ENCODE assay signal across 8 cellular contexts in the genomic region with DNA sequence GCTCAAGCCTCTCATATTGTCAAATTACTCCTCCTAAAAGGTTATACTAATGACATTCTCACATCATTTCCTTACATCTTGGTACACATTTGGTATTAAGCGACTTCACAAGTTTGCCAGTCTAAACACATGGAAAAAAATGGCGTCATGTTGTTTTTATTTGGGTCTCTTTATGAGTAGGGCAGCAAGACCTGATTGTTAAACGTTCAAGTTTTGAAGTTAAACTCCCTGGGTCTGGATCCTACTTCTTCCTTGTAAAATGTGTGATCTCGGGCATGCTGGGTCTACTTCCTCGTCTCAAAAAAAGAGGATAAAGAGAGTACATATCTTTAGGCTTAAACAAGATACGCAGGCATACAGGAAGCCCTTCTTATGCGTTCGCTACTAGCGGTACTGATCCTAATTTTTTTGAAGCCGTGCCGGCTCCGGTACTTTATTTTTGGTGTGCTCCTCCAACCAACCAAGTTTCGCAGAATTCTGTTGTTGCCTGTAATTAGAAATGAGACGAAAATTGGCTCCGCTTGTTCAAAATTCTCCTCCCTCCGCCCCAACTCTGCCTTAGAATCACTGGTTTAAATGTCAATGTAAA. TPM values are rescaled to one million over a fixed set of nuclear protein-coding genes. Genes with fewer than 3 reads are reported as not detected.
A peak's percentile ranks its signal among the peaks of the same experiment; 100 is the strongest.
DNase-seq lines count a peak whose midpoint lies in the region; ATAC-seq, FAIRE-seq and TF ChIP-seq lines count a peak whose summit lies in the region.

No MANE protein-coding gene starts in this region.

- H2AFZ ChIP-seq in OCI-LY7 (ENCODE audit: low read length) (peak overlapping the region; percentile 85), H1 (ENCODE audit: low read length) (peak overlapping the region; percentile 18)

- H3K9me2 ChIP-seq in OCI-LY7 (ENCODE audit: insufficient read depth, low read length) = no peaks in the 10 kb centered on the region

- H3K4me1 ChIP-seq in OCI-LY7 (ENCODE audit: insufficient read depth, low read length, poor library complexity, severe bottlenecking) (peaks cover 20% of the 10 kb centered on the region), H1 (replicated peaks in 1 of 4; ENCODE audit: control insufficient read depth in 3 of 4, insufficient read depth in 4 of 4, low read length in 3 of 4) (peaks cover 0 to 4% (median 0%) of the 10 kb centered on the region in 4 experiments; a peak in 2 of 7 replicates), mucosa of descending colon (ENCODE audit: low read depth) (peaks cover 22% of the 10 kb centered on the region)

- H2BK20ac ChIP-seq in H1 (ENCODE audit: low read length) = no peak overlapping the region

- no peak overlapping the region for H2AK5ac ChIP-seq in H1 (ENCODE audit: low read depth, low read length)

- no peak overlapping the region for H3K23ac ChIP-seq in H1 (ENCODE audit: insufficient read length)

- no peaks in the 10 kb centered on the region for H3K27me3 ChIP-seq in H1 (replicated peaks in 1 of 4; ENCODE audit: control insufficient read depth in 3 of 4, extremely low read depth in 1 of 4, insufficient read depth in 3 of 4, low read length in 3 of 4)

- TF ChIP-seq POLR2A in H1 (IDR thresholded peaks at IDR 0.05; ENCODE audit: control extremely low read depth in 1 of 2, low read depth in 2 of 2, low read length in 2 of 2) = no peak

- TF ChIP-seq EP300 in H1 (IDR thresholded peaks at IDR 0.05; ENCODE audit: borderline replicate concordance in 1 of 2, low read depth in 2 of 2, low read length in 2 of 2) = no peak

- H3K4me2 ChIP-seq in OCI-LY7 (ENCODE audit: low read length) (peak overlapping the region; percentile 69), H1 (ENCODE audit: insufficient read depth in 1 of 2, low read depth in 2 of 2, low read length in 2 of 2) (peak overlapping the region; percentile 82 to 92)

- H3K18ac ChIP-seq in H1 (ENCODE audit: extremely low read depth, low read length) = no peak overlapping the region; the same call in 1 of the 2 replicates

- no peak overlapping the region for H2BK120ac ChIP-seq in H1 (replicated peaks; ENCODE audit: low read depth, low read length)

- H2BK5ac ChIP-seq in H1 (ENCODE audit: low read depth, low read length) = peak overlapping the region; percentile 12; the same call in 1 of the 2 replicates

- H3K79me2 ChIP-seq in OCI-LY7 (ENCODE audit: insufficient read depth, low read depth, low read length) = peaks cover 31% of the 10 kb centered on the region
- peaks cover 9 to 28% of the 10 kb centered on the region in 2 experiments; a peak in 3 of 4 replicates for H3K79me2 ChIP-seq in H1 (ENCODE audit: control insufficient read depth in 1 of 2, insufficient read depth in 2 of 2, low read length in 2 of 2)

- TF ChIP-seq CTCF in OCI-LY7 (conservative IDR thresholded peaks at IDR 0.05; ENCODE audit: low read length) (no peak), H1 (IDR thresholded peaks at IDR 0.05; ENCODE audit: control extremely low read depth in 1 of 3, insufficient read depth in 1 of 3, low read depth in 1 of 3, low read length in 3 of 3) (no peak), mucosa of descending colon (IDR thresholded peaks at IDR 0.05) (no peak)

- POLR2A ChIA-PET in OCI-LY7 (lab: Charles Lee) = no interaction called here
- POLR2A ChIA-PET in H1 (lab: Charles Lee; ENCODE audit: partially characterized antibody) = interaction anchor here (0.7 to 1.3 kb wide), 7 partner anchors 9 to 114 kb away, joined by 3 to 8 read pairs (median 5); a partner anchor contains a TSS

- H3K4me3 ChIP-seq in OCI-LY7 (ENCODE audit: low read depth, low read length, poor library complexity, severe bottlenecking) (peak overlapping the region; percentile 90), H1 (ENCODE audit: extremely low read depth in 1 of 4, insufficient read depth in 2 of 4, low read depth in 3 of 4, low read length in 4 of 4) (peak overlapping the region; percentile 79 to 87 (median 83)), mucosa of descending colon (peak overlapping the region; percentile 50)

- BruUV-seq in OCI-LY7 (replicated peaks; lab: Mats Ljungman, UMichigan) = TSS peak; percentile 97

- H2BK12ac ChIP-seq in H1 (ENCODE audit: low read depth, low read length) = no peak overlapping the region

- peaks cover 5% of the 10 kb centered on the region; the same call in 1 of the 2 replicates for H3K36me3 ChIP-seq in OCI-LY7 (ENCODE audit: insufficient read depth, low read length)
- H3K36me3 ChIP-seq in H1 (ENCODE audit: control insufficient read depth in 2 of 4, insufficient read depth in 4 of 4, low read length in 3 of 4) = no peaks in the 10 kb centered on the region
- H3K36me3 ChIP-seq in mucosa of descending colon (ENCODE audit: low read depth) = no peaks in the 10 kb centered on the region

- no peak for TF ChIP-seq RAD21 in H1 (IDR thresholded peaks at IDR 0.05 in 1 of 2, conservative IDR thresholded peaks at IDR 0.05 in 1 of 2; ENCODE audit: low read depth in 2 of 2, low read length in 2 of 2)

- peak overlapping the region; percentile 91 to 97 (median 92) for H3K9ac ChIP-seq in H1 (replicated peaks in 1 of 4; ENCODE audit: extremely low read depth in 1 of 4, low read depth in 3 of 4, low read length in 3 of 4)

- peak overlapping the region; percentile 80 for H3K27ac ChIP-seq in OCI-LY7 (ENCODE audit: low read depth, low read length, poor library complexity, severe bottlenecking)
- H3K27ac ChIP-seq in H1 (ENCODE audit: low read depth, low read length) = peak overlapping the region; percentile 90

- no peaks in the 10 kb centered on the region for H4K20me1 ChIP-seq in OCI-LY7 (ENCODE audit: insufficient read depth, low read length)
- H4K20me1 ChIP-seq in H1 (replicated peaks in 1 of 2; ENCODE audit: control insufficient read depth in 1 of 2, insufficient read depth in 2 of 2, low read length in 2 of 2) = peaks cover 0 to 2% of the 10 kb centered on the region in 2 experiments

- peak overlapping the region; percentile 95 for H4K5ac ChIP-seq in H1 (ENCODE audit: insufficient read length, low read depth, low read length)

- ATAC-seq in HG02870 (IDR thresholded peaks at IDR 0.05; ENCODE audit: unreplicated experiment) = peak; percentile 13
- ATAC-seq in mucosa of descending colon = peak; percentile 20

- no peak overlapping the region for H3K14ac ChIP-seq in H1 (ENCODE audit: insufficient read length)

- H4K91ac ChIP-seq in H1 (replicated peaks; ENCODE audit: insufficient read length, low read length) = no peak overlapping the region

- 2% methylated on average over 16 of the region's 16 CpGs; no CpG with 5 or more reads in 1 of the 2 experiments for whole genome bisulfite sequencing in H1 (ENCODE audit: extremely low coverage in 1 of 2, insufficient coverage in 1 of 2, insufficient read length in 1 of 2, insufficient replicate concordance in 2 of 2, low coverage in 1 of 2, low lambda C conversion rate in 2 of 2, missing lambda C conversion rate in 1 of 2), 2 experiments

- no peak overlapping the region for H3K4ac ChIP-seq in H1 (replicated peaks; ENCODE audit: insufficient read length, low read depth, low read length)

- peak overlapping the region; percentile 13 for H3K56ac ChIP-seq in H1 (replicated peaks; ENCODE audit: insufficient read length, low read depth, low read length)

- CTCF ChIA-PET in OCI-LY7 (lab: Charles Lee; ENCODE audit: unreplicated experiment) = no interaction called here
- CTCF ChIA-PET in H1 (lab: Charles Lee; ENCODE audit: partially characterized antibody) = interaction anchor here (1.0 kb wide), 2 partner anchors 13 to 25 kb away, joined by 3 to 7 read pairs; a partner anchor contains a TSS

- DNase-seq in activated gamma-delta T cell treated with Interleukin-2 at 50 U/mL for 16 hours (peak; percentile 26), activated gamma-delta T cell (lab: John Stamatoyannopoulos, UW) (no peak), OCI-LY7 (ENCODE audit: low spot score) (peak; percentile 47), H1 (ENCODE audit: low read depth in 1 of 2, low spot score in 2 of 2) (no peak), mucosa of descending colon (peak in 1 of 3 donors; percentile 34), iPS-NIHi7 (ENCODE audit: extremely low spot score) (no peak), mucosa of gallbladder (ENCODE audit: low spot score) (no peak)

- peak overlapping the region; percentile 35; the same call in 1 of the 2 replicates for H4K8ac ChIP-seq in H1 (ENCODE audit: extremely low read depth, insufficient read depth, low read length)

- H3K23me2 ChIP-seq in H1 (ENCODE audit: low read depth, low read length) = peaks cover 8% of the 10 kb centered on the region

- FAIRE-seq in H1 (lab: Jason Lieb, UNC) = no peak

- H2BK15ac ChIP-seq in H1 (ENCODE audit: low read length) = no peak overlapping the region

- H3K79me1 ChIP-seq in H1 (ENCODE audit: low read depth, low read length) = 0 out of 2 replicates have a peak, but pooled peaks cover 2% of the 10 kb centered on the region

- intact Hi-C loops in OCI-LY7 (cut with micrococcal nuclease; ENCODE audit: unreplicated experiment) (loop anchor here (1.0 to 5.0 kb wide), 4 partner anchors 62 to 759 kb away; a partner anchor contains a TSS), mucosa of descending colon (cut with DNase I, micrococcal nuclease) (no loop called here)

- H3K9me3 ChIP-seq in OCI-LY7 (ENCODE audit: low read length) (no peaks in the 10 kb centered on the region), H1 (ENCODE audit: insufficient read depth in 2 of 2, low read depth in 1 of 2, low read length in 1 of 2) (no peaks in the 10 kb centered on the region), mucosa of descending colon (no peaks in the 10 kb centered on the region)

RNA-seq across cellular contexts. Expression of a gene that starts 0.6 kb away (rescaled TPM):
- total RNA-seq in OCI-LY7 (2014; rRNA removed; shearing (Covaris generic)) = 11.7 and 13.8 TPM in 2 replicates
- 9.3 and 11.1 TPM in 2 replicates for total RNA-seq in OCI-LY7 (2022)
- total RNA-seq in H1 (2021; fragmentation: NEBNext Ultra II Directional; extraction: Animal tissue kit (Norgen Biotek cat#: 25700)) = 22.4 and 23.8 TPM in 2 replicates
- polyA plus RNA-seq in H1 (2011; rRNA removed) = 4.6 and 5.2 TPM in 2 replicates
- polyA plus RNA-seq in H1 (2011; cell fraction: cytosol; rRNA removed) = 10.4 TPM
- polyA plus RNA-seq in H1 (2011; cell fraction: nucleus; rRNA removed) = 4.6 TPM
- 10.8 to 17.0 TPM (median 13.2 TPM) in 4 replicates for polyA plus RNA-seq in H1 (2012, experiment 1 of 2)
- 1.9 TPM for polyA plus RNA-seq in H1 (2012, experiment 2 of 2)
- polyA plus RNA-seq in H1 (2013, experiment 1 of 2) = 12.0 TPM
- 11.9 TPM for polyA plus RNA-seq in H1 (2013, experiment 2 of 2)
- 7.2 and 10.8 TPM in 2 replicates for polyA minus RNA-seq in H1 (2011; rRNA and poly(A)+ RNA removed)
- 9.2 TPM for polyA minus RNA-seq in H1 (2011; cell fraction: cytosol; rRNA and poly(A)+ RNA removed)
- 6.3 TPM for polyA minus RNA-seq in H1 (2011; cell fraction: nucleus; rRNA and poly(A)+ RNA removed)
- total RNA-seq in mucosa of descending colon = 10 to 100 TPM; 11.1 to 27.1 (median 13.9) TPM
- total RNA-seq in mucosa of gallbladder = 24.9 TPM

RNA-seq across cellular contexts. Expression of a gene that starts 12.5 kb away (rescaled TPM):
- total RNA-seq in OCI-LY7 (2014; rRNA removed; shearing (Covaris generic)) = not detected in 2 replicates
- total RNA-seq in OCI-LY7 (2022) (0.49 and 2.3 TPM in 2 replicates), mucosa of descending colon (1 to 10 TPM; 4.5 to 4.9 (median 4.7) TPM), mucosa of gallbladder (25.0 TPM)
- 0.55 and 1.1 TPM in 2 replicates for total RNA-seq in H1 (2021; fragmentation: NEBNext Ultra II Directional; extraction: Animal tissue kit (Norgen Biotek cat#: 25700))
- polyA plus RNA-seq in H1 (2011; rRNA removed) = 0.57 and 1.6 TPM in 2 replicates
- polyA plus RNA-seq in H1 (2011; cell fraction: cytosol; rRNA removed) = 1.0 TPM
- polyA plus RNA-seq in H1 (2011; cell fraction: nucleus; rRNA removed) = 1.5 TPM
- polyA plus RNA-seq in H1 (2012, experiment 1 of 2) = 0.38 to 1.8 TPM (median 1.4 TPM) in 4 replicates
- not detected for polyA plus RNA-seq in H1 (2012, experiment 2 of 2)
- polyA plus RNA-seq in H1 (2013, experiment 1 of 2) = 0.75 TPM
- 0.85 TPM for polyA plus RNA-seq in H1 (2013, experiment 2 of 2)
- polyA minus RNA-seq in H1 (2011; rRNA and poly(A)+ RNA removed) = 1.9 and 2.1 TPM in 2 replicates
- 0.81 TPM for polyA minus RNA-seq in H1 (2011; cell fraction: cytosol; rRNA and poly(A)+ RNA removed)
- polyA minus RNA-seq in H1 (2011; cell fraction: nucleus; rRNA and poly(A)+ RNA removed) = 2.8 TPM

RNA-seq across cellular contexts. Expression of a gene that starts 16.7 kb away (rescaled TPM):
- total RNA-seq in OCI-LY7 (2014; rRNA removed; shearing (Covaris generic)) = 2.5 and 4.6 TPM in 2 replicates
- total RNA-seq in OCI-LY7 (2022) (7.5 and 8.1 TPM in 2 replicates), mucosa of descending colon (10 to 100 TPM in 2 of 3 donors, 1 to 10 TPM in 1; 9.5 to 21.5 (median 17.2) TPM), mucosa of gallbladder (9.2 TPM)
- total RNA-seq in H1 (2021; fragmentation: NEBNext Ultra II Directional; extraction: Animal tissue kit (Norgen Biotek cat#: 25700)) = 12.0 and 13.3 TPM in 2 replicates
- 11.8 and 13.0 TPM in 2 replicates for polyA plus RNA-seq in H1 (2011; rRNA removed)
- 12.1 TPM for polyA plus RNA-seq in H1 (2011; cell fraction: cytosol; rRNA removed)
- polyA plus RNA-seq in H1 (2011; cell fraction: nucleus; rRNA removed) = 12.1 TPM
- polyA plus RNA-seq in H1 (2012, experiment 1 of 2) = 8.9 to 11.4 TPM (median 9.3 TPM) in 4 replicates
- 1.9 TPM for polyA plus RNA-seq in H1 (2012, experiment 2 of 2)
- 14.2 TPM for polyA plus RNA-seq in H1 (2013, experiment 1 of 2)
- 17.0 TPM for polyA plus RNA-seq in H1 (2013, experiment 2 of 2)
- polyA minus RNA-seq in H1 (2011; rRNA and poly(A)+ RNA removed) = 17.4 and 19.6 TPM in 2 replicates
- polyA minus RNA-seq in H1 (2011; cell fraction: cytosol; rRNA and poly(A)+ RNA removed) = 10.4 TPM
- 19.6 TPM for polyA minus RNA-seq in H1 (2011; cell fraction: nucleus; rRNA and poly(A)+ RNA removed)

Comparison
In these comparisons a context has a peak if more than half of its experiments do, and no peak if none do; other contexts are left out.
1. DNase-seq: peak in activated gamma-delta T cell treated with Interleukin-2 at 50 U/mL for 16 hours (single experiment) and OCI-LY7 (single experiment); none in activated gamma-delta T cell (single experiment), H1 (0 of 2), iPS-NIHi7 (single experiment) and mucosa of gallbladder (single experiment).
2. Peak in every context shown above with its lines, with median percentiles within 50 percentile points of each other: H3K4me3 ChIP-seq.